ENCODE assay signal across 8 cellular contexts in the genomic region with DNA sequence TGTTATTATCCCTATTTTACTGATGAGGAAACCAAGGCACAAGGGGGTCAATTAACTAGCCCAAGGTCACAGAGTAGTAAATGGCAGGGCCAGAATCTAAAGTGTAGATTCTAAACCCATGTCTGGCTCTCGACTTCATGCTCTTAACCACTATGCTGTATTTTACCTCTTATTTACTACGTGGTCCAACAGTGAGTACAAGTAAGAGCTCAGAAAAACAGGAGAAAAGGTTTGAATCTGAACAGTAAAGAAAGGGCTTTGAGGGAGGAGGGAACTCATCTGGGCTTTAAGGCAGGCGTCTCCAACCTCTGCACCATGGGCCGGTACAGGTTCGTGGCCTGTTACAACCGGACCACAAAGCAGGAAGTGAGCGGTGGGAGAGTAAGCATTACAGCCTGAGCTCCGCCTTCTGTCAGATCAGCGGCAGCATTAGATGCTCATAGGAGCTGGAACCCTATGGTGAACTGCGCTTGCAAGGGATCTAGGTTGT.
DNase-seq lines count a peak whose midpoint lies in the region; ATAC-seq and TF ChIP-seq lines count a peak whose summit lies in the region.

No MANE protein-coding gene starts in this region.

- no peaks in the 10 kb centered on the region for H3K9me3 ChIP-seq in effector memory CD4-positive, alpha-beta T cell (ENCODE audit: control insufficient read depth, low read length)

- peaks cover 7% of the 10 kb centered on the region for H3K4me1 ChIP-seq in effector memory CD4-positive, alpha-beta T cell (ENCODE audit: control insufficient read depth, insufficient read depth, low read length, poor library complexity, severe bottlenecking)

- ATAC-seq in GM18867 (IDR thresholded peaks at IDR 0.05; ENCODE audit: unreplicated experiment): peak; percentile 78
- ATAC-seq in HG03025 (IDR thresholded peaks at IDR 0.05; ENCODE audit: low FRiP score, unreplicated experiment): peak; percentile 75
- ATAC-seq in WTC11: peak; percentile 76

- H3K27ac Mint-ChIP-seq in WTC11 (peak overlapping the region; percentile 37; the same call in 1 of the 2 replicates), endothelial cell (ENCODE audit: unreplicated experiment) (no peak overlapping the region)

- no peaks in the 10 kb centered on the region for H3K27me3 ChIP-seq in effector memory CD4-positive, alpha-beta T cell (replicated peaks; ENCODE audit: control insufficient read depth, insufficient read depth, low read length, poor library complexity, severe bottlenecking)

- POLR2A ChIA-PET in WTC11 (lab: Charles Lee): interaction anchor here (0.6 kb wide), 1 partner anchor 199 kb away, joined by 3 read pairs; no protein-coding TSS in a partner anchor

- H3K4me3 Mint-ChIP-seq in WTC11 (no peak overlapping the region), endothelial cell (ENCODE audit: unreplicated experiment) (no peak overlapping the region)

- no peak for TF ChIP-seq CTCF in WTC11 (IDR thresholded peaks at IDR 0.05)
- no peak for TF ChIP-seq CTCF in endothelial cell (IDR thresholded peaks at IDR 0.05; ENCODE audit: unreplicated experiment)

- H3K9me3 Mint-ChIP-seq in WTC11: no peaks in the 10 kb centered on the region
- no peaks in the 10 kb centered on the region for H3K9me3 Mint-ChIP-seq in endothelial cell (ENCODE audit: unreplicated experiment)

- no peaks in the 10 kb centered on the region for H3K27me3 Mint-ChIP-seq in WTC11 (ENCODE audit: low read depth)
- H3K27me3 Mint-ChIP-seq in endothelial cell (ENCODE audit: unreplicated experiment): peaks cover 8% of the 10 kb centered on the region

- peak overlapping the region; percentile 44 for H3K27ac ChIP-seq in effector memory CD4-positive, alpha-beta T cell (ENCODE audit: insufficient read depth, low read length, poor library complexity, severe bottlenecking)

- peaks cover 11% of the 10 kb centered on the region for H3K36me3 ChIP-seq in effector memory CD4-positive, alpha-beta T cell (ENCODE audit: control insufficient read depth, insufficient read depth, low read length)

- CTCF ChIA-PET in WTC11 (lab: Charles Lee): interaction anchor here (2.1 kb wide), 1 partner anchor 50 kb away, joined by 6 read pairs; no protein-coding TSS in a partner anchor

- H3K36me3 Mint-ChIP-seq in WTC11 (peaks cover 9% of the 10 kb centered on the region), endothelial cell (ENCODE audit: low read depth, unreplicated experiment) (peaks cover 10% of the 10 kb centered on the region)

- DNase-seq in WTC11 (ENCODE audit: low spot score) (peak; percentile 26), NCI-H146 (lab: John Stamatoyannopoulos, UW) (no peak), NCI-H2107 treated with DMSO at 0.1 percent for 48 hours (lab: John Stamatoyannopoulos, UW; ENCODE audit: unreplicated experiment) (no peak), endothelial cell (ENCODE audit: low spot score) (no peak)
- DNase-seq in effector memory CD4-positive, alpha-beta T cell: peak; percentile 13 to 34 (median 29)
- peak; percentile 21 to 31 for DNase-seq in stimulated activated CD8-positive, alpha-beta memory T cell treated with anti-CD3 and anti-CD28 coated beads, Interleukin-4, amount 100 ng/mL, for 4 hours (ENCODE audit: low read depth in 2 of 2, low spot score in 1 of 2)

- H3K4me1 Mint-ChIP-seq in WTC11 (peaks cover 10% of the 10 kb centered on the region), endothelial cell (ENCODE audit: unreplicated experiment) (peaks cover 30% of the 10 kb centered on the region)

- peak overlapping the region; percentile 15 for H3K4me3 ChIP-seq in effector memory CD4-positive, alpha-beta T cell (ENCODE audit: insufficient read depth, low read depth, low read length, poor library complexity, severe bottlenecking)

TF ChIP-seq in WTC11, 78 proteins besides CTCF, POLR2A, EP300 and RAD21:
- no peak for TF ChIP-seq ZNF121 (CRISPR knock-in tag; IDR thresholded peaks at IDR 0.05)
- TF ChIP-seq E2F4 (CRISPR knock-in tag; IDR thresholded peaks at IDR 0.05; ENCODE audit: borderline replicate concordance, low read depth): no peak
- no peak for TF ChIP-seq RORB (CRISPR knock-in tag; IDR thresholded peaks at IDR 0.05)
- TF ChIP-seq ZNF219 (CRISPR knock-in tag; IDR thresholded peaks at IDR 0.05; ENCODE audit: borderline replicate concordance): no peak
- no peak for TF ChIP-seq PREB (CRISPR knock-in tag; IDR thresholded peaks at IDR 0.05; ENCODE audit: borderline replicate concordance)
- no peak for TF ChIP-seq SOX15 (CRISPR knock-in tag; IDR thresholded peaks at IDR 0.05)
- TF ChIP-seq NR3C1 (CRISPR knock-in tag; conservative IDR thresholded peaks at IDR 0.05; ENCODE audit: low read depth): no peak

Comparison
In these comparisons a context has a peak if more than half of its experiments do, and no peak if none do; other contexts are left out.
1. DNase-seq: peak in WTC11 (single experiment), effector memory CD4-positive, alpha-beta T cell (3 of 3) and stimulated activated CD8-positive, alpha-beta memory T cell treated with anti-CD3 and anti-CD28 coated beads, Interleukin-4, amount 100 ng/mL, for 4 hours (2 of 2); none in NCI-H146 (single experiment), NCI-H2107 treated with DMSO at 0.1 percent for 48 hours (single experiment) and endothelial cell (single experiment).
2. Peak in every context shown above with its lines, with median percentiles within 50 percentile points of each other: ATAC-seq.